Comparison of ENCODE assay signal across 3 cellular contexts in the genomic region with DNA sequence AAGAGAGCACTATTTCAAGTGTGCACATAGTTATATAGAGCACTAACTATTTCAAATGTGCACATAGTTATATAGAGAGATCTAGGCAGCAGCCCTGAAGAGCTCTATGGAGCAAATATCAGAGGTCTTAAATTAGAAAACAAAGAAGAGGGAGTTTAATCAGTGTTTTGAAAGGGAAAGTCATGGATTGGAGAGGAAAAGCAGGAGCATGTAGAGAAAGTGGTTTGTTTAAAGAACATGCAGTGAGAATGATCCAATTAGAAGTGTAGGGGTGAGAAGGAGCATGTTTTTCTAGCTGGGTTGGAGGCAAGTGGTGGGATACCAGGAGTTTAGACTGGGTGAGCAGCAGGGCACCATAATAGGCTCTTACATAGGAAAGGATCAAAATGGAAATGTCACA.
"Had no signal": no experiment of that assay in that cellular context is flagged by ENCODE, and none has a peak within 500 bp of the region (broad histone marks: within the 10 kb centered on the region; RNA-seq: fewer than 3 reads in every experiment).

No MANE protein-coding gene starts in this region.

- DNase-seq: GDM1, GF-D8 had no signal

- H3K4me3 ChIP-seq: GM12878 had no signal
